8 cellular contexts compared by ENCODE assay signal in genomic region chr14:95496690-95497241, GRCh38. TPM values are rescaled to one million over a fixed set of nuclear protein-coding genes. Genes with fewer than 3 reads are reported as not detected.
DNase-seq lines count a peak whose midpoint lies in the region; ATAC-seq and TF ChIP-seq lines count a peak whose summit lies in the region.

No MANE protein-coding gene starts in this region.

- H3K4me3 ChIP-seq in cardiac fibroblast (replicated peaks in 1 of 2; ENCODE audit: low read depth in 2 of 2, low read length in 2 of 2) = no peak overlapping the region

- TF ChIP-seq CTCF in cardiac fibroblast (IDR thresholded peaks at IDR 0.05; ENCODE audit: low read depth, low read length) = no peak

- peaks cover 6% of the 10 kb centered on the region for H3K9me3 Mint-ChIP-seq in stimulated activated naive CD8-positive, alpha-beta T cell treated with anti-CD3 and anti-CD28 coated beads, Interleukin-15, Interleukin-2, amounts not matched to agents 100 ng/mL and 50 ng/mL, for 24 hours

- peaks cover 72% of the 10 kb centered on the region for H3K4me1 Mint-ChIP-seq in stimulated activated naive CD8-positive, alpha-beta T cell treated with anti-CD3 and anti-CD28 coated beads, Interleukin-15, Interleukin-2, amounts not matched to agents 100 ng/mL and 50 ng/mL, for 24 hours (ENCODE audit: low read depth)

- no peak for DNase-seq in stimulated activated naive CD8-positive, alpha-beta T cell treated with anti-CD3 and anti-CD28 coated beads, Interleukin-15, Interleukin-2, amounts not matched to agents 100 U/mL and 50 U/mL, for 24 hours
- DNase-seq in cardiac fibroblast (ENCODE audit: low read depth in 2 of 2) = peak; percentile 36 to 75
- peak; percentile 32 for DNase-seq in midbrain (lab: John Stamatoyannopoulos, UW)
- DNase-seq in mucosa of gallbladder (ENCODE audit: low spot score) = no peak
- no peak for DNase-seq in activated CD4-positive, alpha-beta T cell treated with anti-CD3 and anti-CD28 coated beads, Interleukin-2, amount 50 U/mL, for 48 hours

- ATAC-seq in stimulated activated naive CD8-positive, alpha-beta T cell treated with anti-CD3 and anti-CD28 coated beads, Interleukin-15, Interleukin-2, amounts not matched to agents 100 U/mL and 50 U/mL, for 24 hours = no peak
- ATAC-seq in HG02759 (IDR thresholded peaks at IDR 0.05; ENCODE audit: unreplicated experiment) (no peak), GM19455 (IDR thresholded peaks at IDR 0.05; ENCODE audit: unreplicated experiment) (no peak)

- peaks cover 22% of the 10 kb centered on the region for H3K36me3 Mint-ChIP-seq in stimulated activated naive CD8-positive, alpha-beta T cell treated with anti-CD3 and anti-CD28 coated beads, Interleukin-15, Interleukin-2, amounts not matched to agents 100 ng/mL and 50 ng/mL, for 24 hours (ENCODE audit: low read depth)

- H3K27me3 Mint-ChIP-seq in stimulated activated naive CD8-positive, alpha-beta T cell treated with anti-CD3 and anti-CD28 coated beads, Interleukin-15, Interleukin-2, amounts not matched to agents 100 ng/mL and 50 ng/mL, for 24 hours = no peaks in the 10 kb centered on the region

- peak overlapping the region; percentile 12 for H3K4me3 Mint-ChIP-seq in stimulated activated naive CD8-positive, alpha-beta T cell treated with anti-CD3 and anti-CD28 coated beads, Interleukin-15, Interleukin-2, amounts not matched to agents 100 ng/mL and 50 ng/mL, for 24 hours

- H3K27ac Mint-ChIP-seq in stimulated activated naive CD8-positive, alpha-beta T cell treated with anti-CD3 and anti-CD28 coated beads, Interleukin-15, Interleukin-2, amounts not matched to agents 100 ng/mL and 50 ng/mL, for 24 hours = peak overlapping the region; percentile 16

RNA-seq across cellular contexts. Expression of gene SYNE3, which starts 19.7 kb away (rescaled TPM):
- total RNA-seq in mucosa of gallbladder = 9.5 TPM

RNA-seq across cellular contexts. Expression of gene GLRX5, which starts 38.1 kb away (rescaled TPM):
- 38.6 TPM for total RNA-seq in mucosa of gallbladder

Comparison
In these comparisons a context has a peak if more than half of its experiments do, and no peak if none do; other contexts are left out.
1. DNase-seq: peak in cardiac fibroblast (2 of 2) and midbrain (single experiment); none in stimulated activated naive CD8-positive, alpha-beta T cell treated with anti-CD3 and anti-CD28 coated beads, Interleukin-15, Interleukin-2, amounts not matched to agents 100 U/mL and 50 U/mL, for 24 hours (single experiment), mucosa of gallbladder (single experiment) and activated CD4-positive, alpha-beta T cell treated with anti-CD3 and anti-CD28 coated beads, Interleukin-2, amount 50 U/mL, for 48 hours (0 of 2).